1 cellular context compared by ENCODE assay signal in genomic region chr3:49121244-49121671, GRCh38.
TF ChIP-seq lines count a peak whose summit lies in the region.

No MANE protein-coding gene starts in this region.

TF ChIP-seq in liver, 16 proteins besides CTCF, POLR2A, EP300 and RAD21 (continued from another document):
- no peak for TF ChIP-seq REST (IDR thresholded peaks at IDR 0.05)
- no peak for TF ChIP-seq HNF4A (conservative IDR thresholded peaks at IDR 0.05)
- no peak for TF ChIP-seq FOXA1 (IDR thresholded peaks at IDR 0.05)
- TF ChIP-seq ATF3 (IDR thresholded peaks at IDR 0.05) = no peak
- no peak for TF ChIP-seq HNF4G (IDR thresholded peaks at IDR 0.05)
- TF ChIP-seq RXRA (IDR thresholded peaks at IDR 0.05) = no peak
- no peak for TF ChIP-seq GABPA (IDR thresholded peaks at IDR 0.05 in 1 of 2, conservative IDR thresholded peaks at IDR 0.05 in 1 of 2)
